In genomic region chr6:33683051-33683571, GRCh38 we compare ENCODE assay signal across 11 cellular contexts. TPM values are rescaled to one million over a fixed set of nuclear protein-coding genes. Genes with fewer than 3 reads are reported as not detected.
DNase-seq lines count a peak whose midpoint lies in the region; ATAC-seq, FAIRE-seq and TF ChIP-seq lines count a peak whose summit lies in the region.
"Had no signal": no experiment of that assay in that cellular context is flagged by ENCODE, and none has a peak within 500 bp of the region (broad histone marks: within the 10 kb centered on the region; RNA-seq: fewer than 3 reads in every experiment).

No MANE protein-coding gene starts in this region.

- peaks cover 9% of the 10 kb centered on the region for H3K36me3 Mint-ChIP-seq in activated naive CD4-positive, alpha-beta T cell treated with anti-CD3 and anti-CD28 coated beads, Interleukin-2, amount 50 U/mL, for 24 hours

- no peak for FAIRE-seq in GM12891 (lab: Jason Lieb, UNC)

- no peak for TF ChIP-seq POLR2A in GM12891 (IDR thresholded peaks at IDR 0.05; ENCODE audit: low read depth, low read length)

- peaks cover 18% of the 10 kb centered on the region for H3K4me1 Mint-ChIP-seq in activated naive CD4-positive, alpha-beta T cell treated with anti-CD3 and anti-CD28 coated beads, Interleukin-2, amount 50 U/mL, for 24 hours

- intact Hi-C loops in posterior cingulate gyrus (cut with DNase I), result no loop called here

- H3K9me3 Mint-ChIP-seq in activated naive CD4-positive, alpha-beta T cell treated with anti-CD3 and anti-CD28 coated beads, Interleukin-2, amount 50 U/mL, for 24 hours, result no peaks in the 10 kb centered on the region
- H3K9me3 Mint-ChIP-seq: nephron had no signal

- no peaks in the 10 kb centered on the region for H3K27me3 Mint-ChIP-seq in activated naive CD4-positive, alpha-beta T cell treated with anti-CD3 and anti-CD28 coated beads, Interleukin-2, amount 50 U/mL, for 24 hours
- H3K27me3 Mint-ChIP-seq: B cell had no signal

- peak in 11 of 14 donors; percentile 5 to 84 (median 39) for DNase-seq in C1 segment of cervical spinal cord (lab: John Stamatoyannopoulos, UW)
- DNase-seq in T-helper 9 cell, result peak; percentile 24
- DNase-seq in posterior cingulate gyrus, result peak; percentile 47 to 97 (median 74)
- DNase-seq in GM12891 (ENCODE audit: insufficient read length, low spot score), result no peak
- no peak for DNase-seq in left lobe of liver (ENCODE audit: low spot score)
- DNase-seq: SIG-M5 had no signal

- no peak overlapping the region for H3K4me3 Mint-ChIP-seq in activated naive CD4-positive, alpha-beta T cell treated with anti-CD3 and anti-CD28 coated beads, Interleukin-2, amount 50 U/mL, for 24 hours
- H3K4me3 Mint-ChIP-seq: B cell, nephron had no signal

- H3K27ac Mint-ChIP-seq in activated naive CD4-positive, alpha-beta T cell treated with anti-CD3 and anti-CD28 coated beads, Interleukin-2, amount 50 U/mL, for 24 hours, result peak overlapping the region; percentile 87
- H3K27ac Mint-ChIP-seq: B cell, nephron had no signal

- no peak for ATAC-seq in HG03457 (IDR thresholded peaks at IDR 0.05; ENCODE audit: unreplicated experiment)
- no peak for ATAC-seq in left lobe of liver
- no peak for ATAC-seq in GM19328 (IDR thresholded peaks at IDR 0.05; ENCODE audit: unreplicated experiment)

TF ChIP-seq in GM12891, 5 proteins besides CTCF, POLR2A, EP300 and RAD21:
- TF ChIP-seq POU2F2 (IDR thresholded peaks at IDR 0.05; ENCODE audit: low read depth, low read length) (no peak), POLR2AphosphoS5 (IDR thresholded peaks at IDR 0.05; ENCODE audit: low read depth, low read length) (no peak), SPI1 (IDR thresholded peaks at IDR 0.05; ENCODE audit: low read depth, low read length) (no peak), TAF1 (IDR thresholded peaks at IDR 0.05; ENCODE audit: low read depth, low read length) (no peak), PAX5 (IDR thresholded peaks at IDR 0.05; ENCODE audit: insufficient read depth, low read length, severe bottlenecking) (no peak)
TF ChIP-seq in GM12891: peak in this region for 0.

RNA-seq across cellular contexts. Expression of gene UQCC2, which starts 28.4 kb away (rescaled TPM):
- polyA plus RNA-seq in GM12891 (2012; ENCODE audit: low read depth, missing spikeins), result 100 TPM
- total RNA-seq in left lobe of liver, result 34.9 TPM

Comparison
In these comparisons a context has a peak if more than half of its experiments do, and no peak if none do; other contexts are left out.
1. DNase-seq: peak in C1 segment of cervical spinal cord (11 of 14), T-helper 9 cell (single experiment) and posterior cingulate gyrus (10 of 10); none in GM12891 (single experiment) and left lobe of liver (single experiment).